8 cellular contexts compared by ENCODE assay signal in the genomic region with DNA sequence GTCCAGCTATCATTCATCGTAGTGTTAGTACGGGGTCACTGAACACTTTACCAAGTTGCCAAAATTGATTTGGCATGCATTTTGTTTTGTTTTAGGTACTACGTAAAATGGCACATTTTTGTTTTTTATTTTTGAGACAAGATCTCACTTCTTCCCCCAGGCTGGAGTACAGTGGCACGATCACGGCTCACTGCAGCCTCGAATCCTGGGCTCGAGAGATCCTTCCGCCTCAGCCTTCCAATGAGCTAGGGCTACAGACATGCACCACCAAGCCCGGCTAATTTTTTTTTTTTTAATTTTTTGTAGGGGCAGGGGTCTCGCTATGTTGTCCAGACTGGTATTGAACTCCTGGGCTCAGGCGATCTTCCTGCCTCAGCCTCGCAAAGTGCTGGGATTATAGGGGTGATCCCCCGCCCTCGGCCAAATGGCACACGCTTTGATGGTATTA. TPM values are rescaled to one million over a fixed set of nuclear protein-coding genes. Genes with fewer than 3 reads are reported as not detected.
DNase-seq lines count a peak whose midpoint lies in the region; ATAC-seq lines count a peak whose summit lies in the region.

No MANE protein-coding gene starts in this region.

- peaks cover 48% of the 10 kb centered on the region for H3K4me1 Mint-ChIP-seq in activated T-helper 2 cell treated with anti-CD3 and anti-CD28 coated beads, Interferon-gamma antibody, Interleukin-2, Interleukin-4, amounts not matched to agents 10 μg/mL and 5 μg/mL and 100 μg/mL, durations not matched to agents 14 hours and 24 hours and 36 hours (ENCODE audit: low read depth)
- peaks cover 52% of the 10 kb centered on the region for H3K4me1 Mint-ChIP-seq in stimulated activated naive CD8-positive, alpha-beta T cell treated with anti-CD3 and anti-CD28 coated beads, Interleukin-15, amount 100 ng/mL, for 72 hours

- peak overlapping the region; percentile 97 for H3K27ac ChIP-seq in HUES48 (ENCODE audit: low read depth, low read length)

- DNase-seq in Ammon's horn (ENCODE audit: low spot score) (peak; percentile 9), AG08395 (ENCODE audit: low spot score) (no peak), H4 (ENCODE audit: low spot score) (no peak)
- DNase-seq in activated T-helper 2 cell treated with anti-CD3 and anti-CD28 coated beads, Interferon-gamma antibody, Interleukin-2, Interleukin-4, amounts not matched to agents 10 μg/mL and 5 μg/mL and 100 μg/mL, durations not matched to agents 14 hours and 24 hours and 36 hours (ENCODE audit: low spot score): no peak
- no peak for DNase-seq in stimulated activated naive CD8-positive, alpha-beta T cell treated with anti-CD3 and anti-CD28 coated beads, Interleukin-15, amount 100 ng/mL, for 72 hours

- no peak for ATAC-seq in stimulated activated naive CD8-positive, alpha-beta T cell treated with anti-CD3 and anti-CD28 coated beads, Interleukin-15, amount 100 ng/mL, for 72 hours
- no peak for ATAC-seq in GM21723 (IDR thresholded peaks at IDR 0.05; ENCODE audit: unreplicated experiment)

- H3K9me3 Mint-ChIP-seq in activated T-helper 2 cell treated with anti-CD3 and anti-CD28 coated beads, Interferon-gamma antibody, Interleukin-2, Interleukin-4, amounts not matched to agents 10 μg/mL and 5 μg/mL and 100 μg/mL, durations not matched to agents 14 hours and 24 hours and 36 hours: no peaks in the 10 kb centered on the region
- H3K9me3 Mint-ChIP-seq in stimulated activated naive CD8-positive, alpha-beta T cell treated with anti-CD3 and anti-CD28 coated beads, Interleukin-15, amount 100 ng/mL, for 72 hours: no peaks in the 10 kb centered on the region

- peaks cover 41% of the 10 kb centered on the region for H3K36me3 Mint-ChIP-seq in activated T-helper 2 cell treated with anti-CD3 and anti-CD28 coated beads, Interferon-gamma antibody, Interleukin-2, Interleukin-4, amounts not matched to agents 10 μg/mL and 5 μg/mL and 100 μg/mL, durations not matched to agents 14 hours and 24 hours and 36 hours (ENCODE audit: low read depth)

- intact Hi-C loops in activated T-helper 2 cell treated with anti-CD3 and anti-CD28 coated beads, Interferon-gamma antibody, Interleukin-2, Interleukin-4, amounts not matched to agents 10 μg/mL and 5 μg/mL and 100 μg/mL, durations not matched to agents 14 hours and 24 hours and 36 hours (cut with micrococcal nuclease): loop anchor here (1.0 to 10.0 kb wide), 8 partner anchors 14 to 1311 kb away; a partner anchor contains a TSS

- H3K9me3 ChIP-seq in HUES48 (ENCODE audit: control insufficient read depth, insufficient read depth, low read length) (no peaks in the 10 kb centered on the region), iPS-18c (ENCODE audit: control insufficient read depth, insufficient read depth, low read length) (no peaks in the 10 kb centered on the region)

- no peaks in the 10 kb centered on the region for H3K27me3 Mint-ChIP-seq in activated T-helper 2 cell treated with anti-CD3 and anti-CD28 coated beads, Interferon-gamma antibody, Interleukin-2, Interleukin-4, amounts not matched to agents 10 μg/mL and 5 μg/mL and 100 μg/mL, durations not matched to agents 14 hours and 24 hours and 36 hours (ENCODE audit: low read depth)
- H3K27me3 Mint-ChIP-seq in stimulated activated naive CD8-positive, alpha-beta T cell treated with anti-CD3 and anti-CD28 coated beads, Interleukin-15, amount 100 ng/mL, for 72 hours: peaks cover 8% of the 10 kb centered on the region

- H3K4me1 ChIP-seq in HUES48 (ENCODE audit: control insufficient read depth, insufficient read depth, low read length): peaks cover 5% of the 10 kb centered on the region; the same call in 1 of the 2 replicates

- H3K4me3 Mint-ChIP-seq in activated T-helper 2 cell treated with anti-CD3 and anti-CD28 coated beads, Interferon-gamma antibody, Interleukin-2, Interleukin-4, amounts not matched to agents 10 μg/mL and 5 μg/mL and 100 μg/mL, durations not matched to agents 14 hours and 24 hours and 36 hours (ENCODE audit: low read depth): peak overlapping the region; percentile 88
- peak overlapping the region; percentile 83 to 88 for H3K4me3 Mint-ChIP-seq in stimulated activated naive CD8-positive, alpha-beta T cell treated with anti-CD3 and anti-CD28 coated beads, Interleukin-15, amount 100 ng/mL, for 72 hours

- H3K4me3 ChIP-seq in HUES48 (ENCODE audit: low read depth, low read length) (peak overlapping the region; percentile 93), iPS-18c (ENCODE audit: insufficient read depth, low read depth, low read length) (peak overlapping the region; percentile 82)

- H3K27me3 ChIP-seq in HUES48 (ENCODE audit: control insufficient read depth, insufficient read depth, low read length): no peaks in the 10 kb centered on the region

- peaks cover 34% of the 10 kb centered on the region for H3K36me3 ChIP-seq in HUES48 (ENCODE audit: control insufficient read depth, insufficient read depth, low read length)

- peak overlapping the region; percentile 78 for H3K9ac ChIP-seq in HUES48 (ENCODE audit: low read depth, low read length)

- H3K27ac Mint-ChIP-seq in activated T-helper 2 cell treated with anti-CD3 and anti-CD28 coated beads, Interferon-gamma antibody, Interleukin-2, Interleukin-4, amounts not matched to agents 10 μg/mL and 5 μg/mL and 100 μg/mL, durations not matched to agents 14 hours and 24 hours and 36 hours: peak overlapping the region; percentile 89
- H3K27ac Mint-ChIP-seq in stimulated activated naive CD8-positive, alpha-beta T cell treated with anti-CD3 and anti-CD28 coated beads, Interleukin-15, amount 100 ng/mL, for 72 hours: no peak overlapping the region

RNA-seq across cellular contexts. Expression of a gene that starts 0.8 kb away (rescaled TPM):
- total RNA-seq in activated T-helper 2 cell treated with anti-CD3 and anti-CD28 coated beads, Interferon-gamma antibody, Interleukin-2, Interleukin-4, amounts not matched to agents 10 μg/mL and 5 μg/mL and 100 μg/mL, durations not matched to agents 14 hours and 24 hours and 36 hours: 29.3 and 32.4 TPM in 2 replicates
- 14.8 and 28.4 TPM in 2 replicates for total RNA-seq in H4 (2014; rRNA removed; shearing (Covaris generic))
